7 cellular contexts compared by ENCODE assay signal in genomic region chr21:37222248-37222647, GRCh38. TPM values are rescaled to one million over a fixed set of nuclear protein-coding genes. Genes with fewer than 3 reads are reported as not detected.
DNase-seq lines count a peak whose midpoint lies in the region; ATAC-seq and TF ChIP-seq lines count a peak whose summit lies in the region.
"Not testable (repeated sequence)": the region's sequence is repeated elsewhere in the genome, so short reads cannot be mapped to it uniquely, and the experiment has no call there.

No MANE protein-coding gene starts in this region.

- H3K27ac Mint-ChIP-seq in CD8-positive, alpha-beta memory T cell: peak overlapping the region in 5 of 8 donors; percentile 3 to 88 (median 29)
- H3K27ac Mint-ChIP-seq in activated CD4-positive, alpha-beta T cell treated with anti-CD3 and anti-CD28 coated beads, Interleukin-2, amount 10 ng/mL, durations not matched to agents 7 days and 5 days: peak overlapping the region; percentile 54
- H3K27ac Mint-ChIP-seq in activated T-cell treated with anti-CD3 and anti-CD28 coated beads, Interleukin-2, amount 50 U/mL, for 72 hours; stimulated activated effector memory CD8-positive, alpha-beta T cell treated with anti-CD3 and anti-CD28 coated beads, Interleukin-12 subunit alpha, Interleukin-12 subunit beta, amount 100 ng/mL, for 72 hours: not testable (repeated sequence)
- peak overlapping the region; percentile 60 for H3K27ac Mint-ChIP-seq in activated naive CD8-positive, alpha-beta T cell treated with anti-CD3 and anti-CD28 coated beads for 36 hours
- peak overlapping the region in 5 of 6 donors; percentile 69 to 78 (median 70) for H3K27ac Mint-ChIP-seq in immature natural killer cell

- intact Hi-C loops in PC-9 (cut with micrococcal nuclease; ENCODE audit: unreplicated experiment): not testable (repeated sequence)

- H3K36me3 ChIP-seq in CD8-positive, alpha-beta memory T cell (ENCODE audit: insufficient read depth, low read length); PC-9 (ENCODE audit: low read depth): not testable (repeated sequence)

- not testable (repeated sequence) for H3K4me3 ChIP-seq in CD8-positive, alpha-beta memory T cell (ENCODE audit: low read length); PC-9

- not testable (repeated sequence) for H3K9me2 ChIP-seq in PC-9 (ENCODE audit: insufficient read depth)

- H3K9me3 Mint-ChIP-seq in CD8-positive, alpha-beta memory T cell; activated CD4-positive, alpha-beta T cell treated with anti-CD3 and anti-CD28 coated beads, Interleukin-2, amount 10 ng/mL, durations not matched to agents 7 days and 5 days; activated T-cell treated with anti-CD3 and anti-CD28 coated beads, Interleukin-2, amount 50 U/mL, for 72 hours; activated naive CD8-positive, alpha-beta T cell treated with anti-CD3 and anti-CD28 coated beads for 36 hours; immature natural killer cell; stimulated activated effector memory CD8-positive, alpha-beta T cell treated with anti-CD3 and anti-CD28 coated beads, Interleukin-12 subunit alpha, Interleukin-12 subunit beta, amount 100 ng/mL, for 72 hours: not testable (repeated sequence)

- not testable (repeated sequence) for ATAC-seq in activated T-cell treated with anti-CD3 and anti-CD28 coated beads, Interleukin-2, amount 50 U/mL, for 72 hours (replicated peaks in 1 of 2); stimulated activated effector memory CD8-positive, alpha-beta T cell treated with anti-CD3 and anti-CD28 coated beads, Interleukin-12 subunit alpha, Interleukin-12 subunit beta, amount 100 ng/mL, for 72 hours

- not testable (repeated sequence) for H3K9me3 ChIP-seq in CD8-positive, alpha-beta memory T cell (ENCODE audit: low read length); PC-9 (ENCODE audit: insufficient read depth, low read depth)

- peaks cover 42% of the 10 kb centered on the region for H3K4me1 ChIP-seq in CD8-positive, alpha-beta memory T cell (ENCODE audit: insufficient read depth, low read length)
- H3K4me1 ChIP-seq in PC-9 (replicated peaks; ENCODE audit: insufficient read depth): not testable (repeated sequence)

- BruUV-seq in PC-9 (replicated peaks; lab: Mats Ljungman, UMichigan): TSS peak; percentile 33

- not testable (repeated sequence) for H2AFZ ChIP-seq in PC-9

- H4K20me1 ChIP-seq in PC-9 (ENCODE audit: insufficient read depth): not testable (repeated sequence)

- not testable (repeated sequence) for DNase-seq in CD8-positive, alpha-beta memory T cell; PC-9; activated CD4-positive, alpha-beta T cell treated with anti-CD3 and anti-CD28 coated beads, Interleukin-2, amount 10 ng/mL, durations not matched to agents 7 days and 5 days; activated T-cell treated with anti-CD3 and anti-CD28 coated beads, Interleukin-2, amount 50 U/mL, for 72 hours; activated naive CD8-positive, alpha-beta T cell treated with anti-CD3 and anti-CD28 coated beads for 36 hours; immature natural killer cell; stimulated activated effector memory CD8-positive, alpha-beta T cell treated with anti-CD3 and anti-CD28 coated beads, Interleukin-12 subunit alpha, Interleukin-12 subunit beta, amount 100 ng/mL, for 72 hours (ENCODE audit: low spot score in 2 of 2)

- POLR2A ChIA-PET in CD8-positive, alpha-beta memory T cell (lab: Charles Lee); PC-9 (lab: Charles Lee; ENCODE audit: unreplicated experiment); activated CD4-positive, alpha-beta T cell treated with anti-CD3 and anti-CD28 coated beads, Interleukin-2, amount 10 ng/mL, durations not matched to agents 7 days and 5 days (lab: Charles Lee): not testable (repeated sequence)

- not testable (repeated sequence) for H3K4me2 ChIP-seq in PC-9

- H3K27ac ChIP-seq in CD8-positive, alpha-beta memory T cell (ENCODE audit: low read depth, low read length); PC-9: not testable (repeated sequence)

- not testable (repeated sequence) for TF ChIP-seq CTCF in PC-9 (conservative IDR thresholded peaks at IDR 0.05)

- CTCF ChIA-PET in CD8-positive, alpha-beta memory T cell (lab: Charles Lee); PC-9 (lab: Charles Lee); activated CD4-positive, alpha-beta T cell treated with anti-CD3 and anti-CD28 coated beads, Interleukin-2, amount 10 ng/mL, durations not matched to agents 7 days and 5 days (lab: Charles Lee): not testable (repeated sequence)

- not testable (repeated sequence) for H3F3A ChIP-seq in PC-9 (ENCODE audit: insufficient read depth, low read depth)

- H3K27me3 ChIP-seq in CD8-positive, alpha-beta memory T cell (ENCODE audit: insufficient read depth, low read length, poor library complexity, severe bottlenecking); PC-9 (ENCODE audit: insufficient read depth, low read depth): not testable (repeated sequence)

- not testable (repeated sequence) for H3K79me2 ChIP-seq in PC-9 (ENCODE audit: low read depth)

- peaks cover 53 to 70% (median 69%) of the 10 kb centered on the region in 3 donors for H3K4me1 Mint-ChIP-seq in CD8-positive, alpha-beta memory T cell
- H3K4me1 Mint-ChIP-seq in activated CD4-positive, alpha-beta T cell treated with anti-CD3 and anti-CD28 coated beads, Interleukin-2, amount 10 ng/mL, durations not matched to agents 7 days and 5 days: peaks cover 75% of the 10 kb centered on the region
- H3K4me1 Mint-ChIP-seq in activated T-cell treated with anti-CD3 and anti-CD28 coated beads, Interleukin-2, amount 50 U/mL, for 72 hours (ENCODE audit: low read depth): peaks cover 64% of the 10 kb centered on the region
- H3K4me1 Mint-ChIP-seq in activated naive CD8-positive, alpha-beta T cell treated with anti-CD3 and anti-CD28 coated beads for 36 hours: peaks cover 49% of the 10 kb centered on the region
- H3K4me1 Mint-ChIP-seq in immature natural killer cell: peaks cover 70 to 82% of the 10 kb centered on the region in 2 donors
- H3K4me1 Mint-ChIP-seq in stimulated activated effector memory CD8-positive, alpha-beta T cell treated with anti-CD3 and anti-CD28 coated beads, Interleukin-12 subunit alpha, Interleukin-12 subunit beta, amount 100 ng/mL, for 72 hours: peaks cover 50% of the 10 kb centered on the region

- not testable (repeated sequence) for H3K27me3 Mint-ChIP-seq in CD8-positive, alpha-beta memory T cell; activated CD4-positive, alpha-beta T cell treated with anti-CD3 and anti-CD28 coated beads, Interleukin-2, amount 10 ng/mL, durations not matched to agents 7 days and 5 days; activated T-cell treated with anti-CD3 and anti-CD28 coated beads, Interleukin-2, amount 50 U/mL, for 72 hours (ENCODE audit: low read depth); activated naive CD8-positive, alpha-beta T cell treated with anti-CD3 and anti-CD28 coated beads for 36 hours
- H3K27me3 Mint-ChIP-seq in immature natural killer cell (ENCODE audit: low read depth in 3 of 3): peaks cover 13 to 32% (median 16%) of the 10 kb centered on the region in 3 donors

- H3K4me3 Mint-ChIP-seq in CD8-positive, alpha-beta memory T cell: peak overlapping the region in 5 of 7 donors; percentile 18 to 44 (median 41)
- peak overlapping the region; percentile 82 for H3K4me3 Mint-ChIP-seq in activated CD4-positive, alpha-beta T cell treated with anti-CD3 and anti-CD28 coated beads, Interleukin-2, amount 10 ng/mL, durations not matched to agents 7 days and 5 days
- peak overlapping the region; percentile 43 to 67 for H3K4me3 Mint-ChIP-seq in activated T-cell treated with anti-CD3 and anti-CD28 coated beads, Interleukin-2, amount 50 U/mL, for 72 hours
- H3K4me3 Mint-ChIP-seq in activated naive CD8-positive, alpha-beta T cell treated with anti-CD3 and anti-CD28 coated beads for 36 hours: peak overlapping the region; percentile 60
- peak overlapping the region; percentile 29 to 89 (median 44) for H3K4me3 Mint-ChIP-seq in immature natural killer cell
- peak overlapping the region; percentile 88 for H3K4me3 Mint-ChIP-seq in stimulated activated effector memory CD8-positive, alpha-beta T cell treated with anti-CD3 and anti-CD28 coated beads, Interleukin-12 subunit alpha, Interleukin-12 subunit beta, amount 100 ng/mL, for 72 hours

- H3K36me3 Mint-ChIP-seq in CD8-positive, alpha-beta memory T cell: peaks cover 0 to 43% (median 4%) of the 10 kb centered on the region in 3 donors
- H3K36me3 Mint-ChIP-seq in activated CD4-positive, alpha-beta T cell treated with anti-CD3 and anti-CD28 coated beads, Interleukin-2, amount 10 ng/mL, durations not matched to agents 7 days and 5 days (ENCODE audit: low read depth): peaks cover 62% of the 10 kb centered on the region
- not testable (repeated sequence) for H3K36me3 Mint-ChIP-seq in activated T-cell treated with anti-CD3 and anti-CD28 coated beads, Interleukin-2, amount 50 U/mL, for 72 hours (ENCODE audit: insufficient read depth in 2 of 2); immature natural killer cell
- peaks cover 65% of the 10 kb centered on the region for H3K36me3 Mint-ChIP-seq in activated naive CD8-positive, alpha-beta T cell treated with anti-CD3 and anti-CD28 coated beads for 36 hours
- peaks cover 53% of the 10 kb centered on the region for H3K36me3 Mint-ChIP-seq in stimulated activated effector memory CD8-positive, alpha-beta T cell treated with anti-CD3 and anti-CD28 coated beads, Interleukin-12 subunit alpha, Interleukin-12 subunit beta, amount 100 ng/mL, for 72 hours

RNA-seq across cellular contexts. Expression of gene VPS26C, which starts 44.9 kb away (rescaled TPM):
- 10 to 100 TPM; 59.1 to 62.7 TPM for total RNA-seq in CD8-positive, alpha-beta memory T cell
- 82.0 TPM for polyA plus RNA-seq in CD8-positive, alpha-beta memory T cell
- 32.2 and 46.2 TPM in 2 replicates for total RNA-seq in PC-9 (2021)
- total RNA-seq in activated CD4-positive, alpha-beta T cell treated with anti-CD3 and anti-CD28 coated beads, Interleukin-2, amount 10 ng/mL, durations not matched to agents 7 days and 5 days: 10 to 100 TPM; 80.1 to 85.6 TPM
- 10 to 100 TPM; 70.5 to 74.7 TPM for total RNA-seq in activated T-cell treated with anti-CD3 and anti-CD28 coated beads, Interleukin-2, amount 50 U/mL, for 72 hours
- total RNA-seq in activated naive CD8-positive, alpha-beta T cell treated with anti-CD3 and anti-CD28 coated beads for 36 hours: 10 to 100 TPM; 60.7 to 62.6 TPM
- polyA plus RNA-seq in immature natural killer cell: 10 to 100 TPM; 67.7 to 95.1 (median 90.8) TPM
